ENCODE assay signal across 27 cellular contexts in genomic region chr7:111223802-111224253, GRCh38.
DNase-seq lines count a peak whose midpoint lies in the region; ATAC-seq lines count a peak whose summit lies in the region.
"Had no signal": no experiment of that assay in that cellular context is flagged by ENCODE, and none has a peak within 500 bp of the region (broad histone marks: within the 10 kb centered on the region; RNA-seq: fewer than 3 reads in every experiment).

No MANE protein-coding gene starts in this region.

- H3K27ac Mint-ChIP-seq in naive thymus-derived CD4-positive, alpha-beta T cell = no peak overlapping the region
- H3K27ac Mint-ChIP-seq: activated CD8-positive, alpha-beta T cell treated with anti-CD3 and anti-CD28 coated beads for 36 hours; activated naive CD4-positive, alpha-beta T cell treated with anti-CD3 and anti-CD28 coated beads for 36 hours; activated T-cell treated with anti-CD3 and anti-CD28 coated beads, Interleukin-2, amount 50 U/mL, for 24 hours; CD4-positive, alpha-beta T cell; stimulated activated naive CD8-positive, alpha-beta T cell treated with anti-CD3 and anti-CD28 coated beads, Interleukin-15, Interleukin-2, amounts not matched to agents 100 ng/mL and 50 ng/mL, for 24 hours; T-helper 1 cell treated with Interleukin-12 subunit alpha and Interleukin-12 subunit beta and Interleukin-4 antibody, amounts not matched to agents 30 μg/mL and 1 μg/mL, for 36 hours; WTC11 had no signal

- intact Hi-C loops in naive thymus-derived CD4-positive, alpha-beta T cell (cut with micrococcal nuclease) = no loop called here

- no peaks in the 10 kb centered on the region for H3K4me1 ChIP-seq in naive thymus-derived CD4-positive, alpha-beta T cell (ENCODE audit: control insufficient read depth in 2 of 2, insufficient read depth in 2 of 2, low read length in 2 of 2)
- H3K4me1 ChIP-seq: ascending aorta, transverse colon had no signal

- no peaks in the 10 kb centered on the region for H3K36me3 ChIP-seq in naive thymus-derived CD4-positive, alpha-beta T cell (ENCODE audit: control insufficient read depth in 2 of 3, insufficient read depth in 3 of 3, low read length in 3 of 3)
- H3K36me3 ChIP-seq: ascending aorta, esophagus muscularis mucosa, gastroesophageal sphincter, transverse colon had no signal

- peaks cover 0 to 4% (median 0%) of the 10 kb centered on the region in 11 donors for H3K9me3 Mint-ChIP-seq in naive thymus-derived CD4-positive, alpha-beta T cell
- H3K9me3 Mint-ChIP-seq: activated CD8-positive, alpha-beta T cell treated with anti-CD3 and anti-CD28 coated beads for 36 hours; activated naive CD4-positive, alpha-beta T cell treated with anti-CD3 and anti-CD28 coated beads for 36 hours; activated T-cell treated with anti-CD3 and anti-CD28 coated beads, Interleukin-2, amount 50 U/mL, for 24 hours; CD4-positive, alpha-beta T cell; central memory CD8-positive, alpha-beta T cell; naive thymus-derived CD8-positive, alpha-beta T cell; stimulated activated naive CD8-positive, alpha-beta T cell treated with anti-CD3 and anti-CD28 coated beads, Interleukin-15, Interleukin-2, amounts not matched to agents 100 ng/mL and 50 ng/mL, for 24 hours; T-helper 1 cell treated with Interleukin-12 subunit alpha and Interleukin-12 subunit beta and Interleukin-4 antibody, amounts not matched to agents 30 μg/mL and 1 μg/mL, for 36 hours; WTC11 had no signal

- ATAC-seq in GM19397 (IDR thresholded peaks at IDR 0.05; ENCODE audit: unreplicated experiment) (peak; percentile 52), HG03103 (IDR thresholded peaks at IDR 0.05; ENCODE audit: low read depth, unreplicated experiment) (peak; percentile 74), GM18867 (IDR thresholded peaks at IDR 0.05; ENCODE audit: unreplicated experiment) (no peak)
- peak; percentile 59 for ATAC-seq in naive thymus-derived CD4-positive, alpha-beta T cell
- ATAC-seq: activated CD8-positive, alpha-beta T cell treated with anti-CD3 and anti-CD28 coated beads for 36 hours; gastroesophageal sphincter; naive thymus-derived CD8-positive, alpha-beta T cell; PC-3; WTC11 had no signal

- H3K27me3 ChIP-seq in naive thymus-derived CD4-positive, alpha-beta T cell (ENCODE audit: control insufficient read depth in 2 of 2, insufficient read depth in 2 of 2, low read length in 2 of 2) = no peaks in the 10 kb centered on the region
- H3K27me3 ChIP-seq: ascending aorta, esophagus muscularis mucosa, gastroesophageal sphincter, transverse colon had no signal

- peaks cover 0 to 8% (median 0%) of the 10 kb centered on the region in 5 donors for H3K36me3 Mint-ChIP-seq in naive thymus-derived CD4-positive, alpha-beta T cell
- H3K36me3 Mint-ChIP-seq: WTC11 had no signal

- H3K4me3 ChIP-seq in naive thymus-derived CD4-positive, alpha-beta T cell (ENCODE audit: low read length) = no peak overlapping the region
- H3K4me3 ChIP-seq: ascending aorta, esophagus muscularis mucosa, gastroesophageal sphincter, transverse colon had no signal

- no peaks in the 10 kb centered on the region for H3K9me3 ChIP-seq in naive thymus-derived CD4-positive, alpha-beta T cell (ENCODE audit: control insufficient read depth in 2 of 3, low read length in 3 of 3)
- H3K9me3 ChIP-seq: ascending aorta, esophagus muscularis mucosa, gastroesophageal sphincter, transverse colon had no signal

- no peak overlapping the region for H3K4me3 Mint-ChIP-seq in naive thymus-derived CD4-positive, alpha-beta T cell
- H3K4me3 Mint-ChIP-seq: activated CD8-positive, alpha-beta T cell treated with anti-CD3 and anti-CD28 coated beads for 36 hours; activated naive CD4-positive, alpha-beta T cell treated with anti-CD3 and anti-CD28 coated beads for 36 hours; activated T-cell treated with anti-CD3 and anti-CD28 coated beads, Interleukin-2, amount 50 U/mL, for 24 hours; CD4-positive, alpha-beta T cell; central memory CD8-positive, alpha-beta T cell; naive thymus-derived CD8-positive, alpha-beta T cell; stimulated activated naive CD8-positive, alpha-beta T cell treated with anti-CD3 and anti-CD28 coated beads, Interleukin-15, Interleukin-2, amounts not matched to agents 100 ng/mL and 50 ng/mL, for 24 hours; T-helper 1 cell treated with Interleukin-12 subunit alpha and Interleukin-12 subunit beta and Interleukin-4 antibody, amounts not matched to agents 30 μg/mL and 1 μg/mL, for 36 hours; WTC11 had no signal

- DNase-seq in NCI-H226 (peak; percentile 25), DMS79 treated with DMSO at 0.1 percent for 48 hours (lab: John Stamatoyannopoulos, UW) (no peak), NCI-H1092 treated with DMSO at 0.1 percent for 48 hours (lab: John Stamatoyannopoulos, UW) (no peak), dedifferentiated amniotic fluid mesenchymal stem cell (ENCODE audit: extremely low spot score) (no peak)
- DNase-seq in naive thymus-derived CD4-positive, alpha-beta T cell = no peak
- DNase-seq: activated CD8-positive, alpha-beta T cell treated with anti-CD3 and anti-CD28 coated beads for 36 hours; activated naive CD4-positive, alpha-beta T cell treated with anti-CD3 and anti-CD28 coated beads for 36 hours; activated T-cell treated with anti-CD3 and anti-CD28 coated beads, Interleukin-2, amount 50 U/mL, for 24 hours; CD4-positive, alpha-beta T cell; DND-41; effector CD4-positive, alpha-beta T cell; naive thymus-derived CD8-positive, alpha-beta T cell; NCI-H1092; NCI-H526 treated with DMSO at 0.1 percent for 48 hours; PC-3; stimulated activated CD4-positive, alpha-beta T cell treated with anti-CD3 and anti-CD28 coated beads, Interleukin-1b, Interleukin-23, amount 100 ng/mL, for 48 hours; transverse colon had no signal

- peaks cover 0 to 7% (median 0%) of the 10 kb centered on the region in 7 donors for H3K4me1 Mint-ChIP-seq in naive thymus-derived CD4-positive, alpha-beta T cell
- H3K4me1 Mint-ChIP-seq: central memory CD8-positive, alpha-beta T cell; WTC11 had no signal

- CTCF ChIA-PET in naive thymus-derived CD4-positive, alpha-beta T cell (lab: Charles Lee) = no interaction called here

- no peak overlapping the region for H3K27ac ChIP-seq in naive thymus-derived CD4-positive, alpha-beta T cell (ENCODE audit: low read depth, low read length)
- H3K27ac ChIP-seq: ascending aorta, esophagus muscularis mucosa, gastroesophageal sphincter, transverse colon had no signal

- POLR2A ChIA-PET in naive thymus-derived CD4-positive, alpha-beta T cell (lab: Charles Lee) = no interaction called here

- no peaks in the 10 kb centered on the region for H3K27me3 Mint-ChIP-seq in naive thymus-derived CD4-positive, alpha-beta T cell
- H3K27me3 Mint-ChIP-seq: activated CD8-positive, alpha-beta T cell treated with anti-CD3 and anti-CD28 coated beads for 36 hours; activated T-cell treated with anti-CD3 and anti-CD28 coated beads, Interleukin-2, amount 50 U/mL, for 24 hours; CD4-positive, alpha-beta T cell; central memory CD8-positive, alpha-beta T cell; naive thymus-derived CD8-positive, alpha-beta T cell; stimulated activated naive CD8-positive, alpha-beta T cell treated with anti-CD3 and anti-CD28 coated beads, Interleukin-15, Interleukin-2, amounts not matched to agents 100 ng/mL and 50 ng/mL, for 24 hours had no signal
